ENCODE assay signal across 10 cellular contexts in the genomic region with DNA sequence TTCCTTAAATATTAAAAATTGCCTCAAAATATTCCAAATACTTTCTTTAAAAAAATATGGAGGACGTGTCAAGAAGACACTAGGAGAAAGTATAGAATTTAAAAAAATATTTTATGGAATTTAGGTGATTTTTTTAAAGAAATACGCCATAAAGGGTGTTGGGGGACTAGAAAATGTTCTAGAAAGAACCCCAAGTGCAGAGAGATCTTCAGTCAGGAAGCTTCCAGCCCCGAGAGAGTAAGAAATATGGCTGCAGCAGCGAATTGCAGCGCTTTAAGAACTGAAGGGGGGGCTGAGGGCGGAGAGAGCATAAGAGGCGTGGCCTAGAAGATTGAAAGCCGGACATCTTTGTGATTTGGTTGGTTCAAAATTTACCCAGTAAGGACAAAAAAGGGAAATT. TPM values are rescaled to one million over a fixed set of nuclear protein-coding genes. Genes with fewer than 3 reads are reported as not detected.
DNase-seq lines count a peak whose midpoint lies in the region; ATAC-seq and TF ChIP-seq lines count a peak whose summit lies in the region.
"Had no signal": no experiment of that assay in that cellular context is flagged by ENCODE, and none has a peak within 500 bp of the region (broad histone marks: within the 10 kb centered on the region; RNA-seq: fewer than 3 reads in every experiment).

Gene XIST, minus strand, starts transcription at position 248 of the 400 bp plus-strand sequence.

- peaks cover 0 to 9% (median 0%) of the 10 kb centered on the region in 3 donors for H3K27me3 Mint-ChIP-seq in CD14-positive monocyte (ENCODE audit: low read depth in 3 of 3)
- no peaks in the 10 kb centered on the region; the same call in 1 of the 2 replicates for H3K27me3 Mint-ChIP-seq in HFFc6 (ENCODE audit: insufficient read depth)
- H3K27me3 Mint-ChIP-seq: dendritic cell treated with granulocyte-macrophage colony-stimulating factor and Interleukin-4, amounts not matched to agents 40 ng/mL and 50 ng/mL, for 4 days had no signal

- H3K4me3 ChIP-seq in HL-60 (replicated peaks; ENCODE audit: insufficient read depth, low read length): no peak within 1 kb of the TSS
- peak within 1 kb of the TSS in 1 of 2 donors; percentile 35 for H3K4me3 ChIP-seq in body of pancreas
- H3K4me3 ChIP-seq in muscle layer of colon (ENCODE audit: low read depth in 1 of 2, low read length in 2 of 2): peak within 1 kb of the TSS; percentile 62 to 67

- H3K27ac Mint-ChIP-seq in CD14-positive monocyte (peak within 1 kb of the TSS in 5 of 7 donors; percentile 90 to 98 (median 96)), HFFc6 (no peak within 1 kb of the TSS)
- H3K27ac Mint-ChIP-seq: dendritic cell treated with granulocyte-macrophage colony-stimulating factor and Interleukin-4, amounts not matched to agents 40 ng/mL and 50 ng/mL, for 4 days had no signal

- no peaks in the 10 kb centered on the region for H3K36me3 Mint-ChIP-seq in CD14-positive monocyte
- no peaks in the 10 kb centered on the region for H3K36me3 Mint-ChIP-seq in HFFc6 (ENCODE audit: low read depth)

- ATAC-seq in body of pancreas (no peak), HG03135 (IDR thresholded peaks at IDR 0.05; ENCODE audit: unreplicated experiment) (no peak), HG03469 (IDR thresholded peaks at IDR 0.05; ENCODE audit: unreplicated experiment) (no peak)

- DNase-seq in CD14-positive monocyte (ENCODE audit: low spot score) (no peak), HL-60 (ENCODE audit: low read depth in 1 of 2, low spot score in 1 of 2) (peak in 1 of 2 experiments; percentile 74), body of pancreas (peak in 2 of 4 donors; percentile 82 to 83), HFFc6 (no peak), erythroblast (lab: John Stamatoyannopoulos, UW) (no peak)
- DNase-seq: DND-41 had no signal

- H3K36me3 ChIP-seq in body of pancreas (replicated peaks in 1 of 2; ENCODE audit: insufficient read depth in 1 of 2, low read depth in 2 of 2) (no peaks in the 10 kb centered on the region), muscle layer of colon (ENCODE audit: insufficient read depth, low read length) (no peaks in the 10 kb centered on the region)

- WGBS in body of pancreas, 2 donors: 79 to 83% methylated on average over 8 of the region's 8 CpGs

- H3K27me3 ChIP-seq in HL-60 (ENCODE audit: insufficient read depth, poor library complexity, severe bottlenecking): no peaks in the 10 kb centered on the region
- no peaks in the 10 kb centered on the region for H3K27me3 ChIP-seq in body of pancreas
- H3K27me3 ChIP-seq in muscle layer of colon (ENCODE audit: control insufficient read depth in 1 of 2, insufficient read depth in 2 of 2, low read length in 2 of 2): no peaks in the 10 kb centered on the region

- peak in 1 of 3 donors; percentile 52 for TF ChIP-seq POLR2A in body of pancreas (IDR thresholded peaks at IDR 0.05)
- TF ChIP-seq POLR2A in erythroblast (IDR thresholded peaks at IDR 0.05; ENCODE audit: low read length): no peak

- H3K4me3 Mint-ChIP-seq in CD14-positive monocyte: no peak within 1 kb of the TSS
- H3K4me3 Mint-ChIP-seq in HFFc6: no peak within 1 kb of the TSS
- H3K4me3 Mint-ChIP-seq: dendritic cell treated with granulocyte-macrophage colony-stimulating factor and Interleukin-4, amounts not matched to agents 40 ng/mL and 50 ng/mL, for 4 days had no signal

- no peaks in the 10 kb centered on the region for H3K9me3 ChIP-seq in body of pancreas
- no peaks in the 10 kb centered on the region for H3K9me3 ChIP-seq in muscle layer of colon (ENCODE audit: low read length)

- peaks cover 0 to 9% (median 0%) of the 10 kb centered on the region in 7 donors for H3K9me3 Mint-ChIP-seq in CD14-positive monocyte
- H3K9me3 Mint-ChIP-seq in HFFc6: no peaks in the 10 kb centered on the region
- H3K9me3 Mint-ChIP-seq: dendritic cell treated with granulocyte-macrophage colony-stimulating factor and Interleukin-4, amounts not matched to agents 40 ng/mL and 50 ng/mL, for 4 days had no signal

- intact Hi-C loops in CD14-positive monocyte (cut with micrococcal nuclease) (loop anchor here in 1 of 2 donors (10.0 kb wide), 1 partner anchor 282 kb away; no protein-coding TSS in a partner anchor), body of pancreas (cut with DNase I) (loop anchor here (10.0 kb wide), 2 partner anchors 162 to 492 kb away; no protein-coding TSS in a partner anchor)

- H3K27ac ChIP-seq in HL-60 (replicated peaks) (peak within 1 kb of the TSS; percentile 87), body of pancreas (peak within 1 kb of the TSS in 2 of 4 donors; percentile 67 to 78), muscle layer of colon (ENCODE audit: low read depth, low read length) (peak within 1 kb of the TSS; percentile 67)

- H3K9ac ChIP-seq in muscle layer of colon (ENCODE audit: low read length): peak within 1 kb of the TSS; percentile 58

- H3K4me1 ChIP-seq in body of pancreas: no peaks in the 10 kb centered on the region
- H3K4me1 ChIP-seq in muscle layer of colon (ENCODE audit: insufficient read depth, low read length): peaks cover 14% of the 10 kb centered on the region

- H3K4me1 Mint-ChIP-seq in CD14-positive monocyte (no peaks in the 10 kb centered on the region), HFFc6 (ENCODE audit: low read depth) (no peaks in the 10 kb centered on the region)

- TF ChIP-seq CTCF in CD14-positive monocyte (IDR thresholded peaks at IDR 0.05) (no peak), HL-60 (IDR thresholded peaks at IDR 0.05; ENCODE audit: insufficient read depth, low read length) (no peak), body of pancreas (IDR thresholded peaks at IDR 0.05) (no peak), HFFc6 (IDR thresholded peaks at IDR 0.05) (no peak)

RNA-seq across cellular contexts. Expression of gene XIST, which starts in this region (rescaled TPM):
- polyA plus RNA-seq in CD14-positive monocyte: 1 to 10 TPM; 2.2 to 3.8 TPM
- 100 to 1,000 TPM; 246 to 462 TPM for total RNA-seq in body of pancreas
- total RNA-seq in HFFc6 (2021; fragmentation: NEBNext Ultra II Directional; extraction: Animal tissue kit (Norgen Biotek cat#: 25700)): not detected
